Comparison of ENCODE assay signal across 10 cellular contexts in genomic region chr22:39773976-39774539, GRCh38.
DNase-seq lines count a peak whose midpoint lies in the region; ATAC-seq, FAIRE-seq and TF ChIP-seq lines count a peak whose summit lies in the region.
"Had no signal": no experiment of that assay in that cellular context is flagged by ENCODE, and none has a peak within 500 bp of the region (broad histone marks: within the 10 kb centered on the region; RNA-seq: fewer than 3 reads in every experiment).

No MANE protein-coding gene starts in this region.

- H3K4me3 ChIP-seq in prostate gland (no peak overlapping the region), osteoblast (ENCODE audit: insufficient read depth, low read length) (no peak overlapping the region)
- H3K4me3 ChIP-seq: tibial artery had no signal

- no peaks in the 10 kb centered on the region for H3K9me3 ChIP-seq in prostate gland
- no peaks in the 10 kb centered on the region for H3K9me3 ChIP-seq in osteoblast (ENCODE audit: low read depth, low read length)
- H3K9me3 ChIP-seq: tibial artery had no signal

- H3K27me3 Mint-ChIP-seq in activated T-cell treated with anti-CD3 and anti-CD28 coated beads, Interleukin-2, amount 50 U/mL, for 24 hours, result no peaks in the 10 kb centered on the region

- H3K4me1 Mint-ChIP-seq in activated T-cell treated with anti-CD3 and anti-CD28 coated beads, Interleukin-2, amount 50 U/mL, for 24 hours (ENCODE audit: low read depth), result peaks cover 32% of the 10 kb centered on the region

- WGBS in prostate gland, result 4% methylated on average over 4 of the region's 4 CpGs

- H3K4me3 Mint-ChIP-seq in activated T-cell treated with anti-CD3 and anti-CD28 coated beads, Interleukin-2, amount 50 U/mL, for 24 hours, result no peak overlapping the region

- DNase-seq in GM18507 (ENCODE audit: extremely low spot score, insufficient read length, low read depth) (peak; percentile 57), prostate gland (ENCODE audit: low spot score) (peak; percentile 21), COLO829 (ENCODE audit: low spot score) (no peak), osteoblast (ENCODE audit: insufficient read length, low spot score, missing footprints) (no peak)
- DNase-seq in activated T-cell treated with anti-CD3 and anti-CD28 coated beads, Interleukin-2, amount 50 U/mL, for 24 hours, result no peak
- DNase-seq: tibial artery had no signal

- H2AFZ ChIP-seq in osteoblast (ENCODE audit: low read length), result no peak overlapping the region

- H3K9me3 Mint-ChIP-seq in activated T-cell treated with anti-CD3 and anti-CD28 coated beads, Interleukin-2, amount 50 U/mL, for 24 hours, result peaks cover 4% of the 10 kb centered on the region

- intact Hi-C loops in prostate gland (cut with DNase I), result no loop called here

- no peaks in the 10 kb centered on the region for H3K79me2 ChIP-seq in osteoblast (ENCODE audit: insufficient read depth, low read length)

- H3K27ac Mint-ChIP-seq in activated T-cell treated with anti-CD3 and anti-CD28 coated beads, Interleukin-2, amount 50 U/mL, for 24 hours, result peak overlapping the region; percentile 50

- H3K27me3 ChIP-seq in prostate gland (replicated peaks; ENCODE audit: insufficient read depth) (no peaks in the 10 kb centered on the region), osteoblast (ENCODE audit: insufficient read depth, low read length) (peaks cover 3% of the 10 kb centered on the region)

- H3K4me2 ChIP-seq in osteoblast (ENCODE audit: insufficient read depth, low read length), result no peak overlapping the region

- H3K27ac ChIP-seq in prostate gland (no peak overlapping the region), osteoblast (ENCODE audit: low read depth, low read length) (no peak overlapping the region)
- H3K27ac ChIP-seq: tibial artery had no signal

- FAIRE-seq in GM18507 (lab: Jason Lieb, UNC), result peak; percentile 95

- H4K20me1 ChIP-seq in osteoblast (ENCODE audit: insufficient read depth, low read length), result no peaks in the 10 kb centered on the region

- ATAC-seq in HG03378 (IDR thresholded peaks at IDR 0.05; ENCODE audit: unreplicated experiment), result peak; percentile 53
- ATAC-seq in GM19324 (IDR thresholded peaks at IDR 0.05; ENCODE audit: low FRiP score, unreplicated experiment), result no peak
- ATAC-seq in HG03097 (IDR thresholded peaks at IDR 0.05; ENCODE audit: low FRiP score, unreplicated experiment), result no peak
- ATAC-seq: HCT116 had no signal

- no peaks in the 10 kb centered on the region for H3K4me1 ChIP-seq in prostate gland (replicated peaks)
- H3K4me1 ChIP-seq in osteoblast (ENCODE audit: insufficient read depth, low read length), result no peaks in the 10 kb centered on the region
- H3K4me1 ChIP-seq: tibial artery had no signal

- TF ChIP-seq CTCF in prostate gland (IDR thresholded peaks at IDR 0.05) (no peak), osteoblast (IDR thresholded peaks at IDR 0.05; ENCODE audit: extremely low read depth, low read depth, low read length) (no peak)

- no peaks in the 10 kb centered on the region for H3K36me3 Mint-ChIP-seq in activated T-cell treated with anti-CD3 and anti-CD28 coated beads, Interleukin-2, amount 50 U/mL, for 24 hours (ENCODE audit: low read depth)

- H3K36me3 ChIP-seq in prostate gland, result no peaks in the 10 kb centered on the region
- H3K36me3 ChIP-seq in osteoblast (ENCODE audit: insufficient read depth, low read length), result no peaks in the 10 kb centered on the region
- H3K36me3 ChIP-seq: tibial artery had no signal

- no peak for TF ChIP-seq POLR2A in prostate gland (IDR thresholded peaks at IDR 0.05)

Comparison
In these comparisons a context has a peak if more than half of its experiments do, and no peak if none do; other contexts are left out.
1. DNase-seq: peak in GM18507 (single experiment) and prostate gland (single experiment); none in activated T-cell treated with anti-CD3 and anti-CD28 coated beads, Interleukin-2, amount 50 U/mL, for 24 hours (single experiment), COLO829 (single experiment) and osteoblast (single experiment).